In the genomic region with DNA sequence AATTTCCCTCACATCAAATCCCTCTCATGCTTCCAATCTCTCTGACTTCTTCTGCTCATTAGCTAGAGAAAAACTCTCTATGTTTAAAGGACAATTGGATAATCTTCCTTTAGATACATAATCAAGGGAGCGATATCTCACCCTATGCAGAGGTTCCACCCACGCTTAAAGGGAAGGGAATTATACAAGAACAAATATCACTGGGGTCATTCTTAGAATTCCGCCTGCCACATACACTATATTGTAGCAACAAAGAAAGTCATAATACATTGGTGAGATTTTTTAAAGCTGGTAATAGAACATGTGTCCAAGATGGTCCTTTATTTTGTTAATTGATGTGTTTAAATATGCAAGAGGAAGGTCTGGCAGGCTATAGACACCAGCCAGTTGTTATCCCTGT, we compare ENCODE assay signal across 26 cellular contexts.
"Had no signal": no experiment of that assay in that cellular context is flagged by ENCODE, and none has a peak within 500 bp of the region (broad histone marks: within the 10 kb centered on the region; RNA-seq: fewer than 3 reads in every experiment).

No MANE protein-coding gene starts in this region.

- DNase-seq: stimulated activated CD4-positive, alpha-beta T cell treated with anti-CD3 and anti-CD28 coated beads, Interleukin-2, amount 100 ng/mL, for 48 hours; stimulated activated CD4-positive, alpha-beta T cell treated with anti-CD3 and anti-CD28 coated beads, Interleukin-4, amount 100 ng/mL, for 1 hour; stimulated activated CD4-positive, alpha-beta T cell treated with anti-CD3 and anti-CD28 coated beads, Interleukin-4, amount 100 ng/mL, for 24 hours; stimulated activated CD4-positive, alpha-beta T cell treated with anti-CD3 and anti-CD28 coated beads, Interleukin-4, amount 100 ng/mL, for 4 hours; stimulated activated CD8-positive, alpha-beta memory T cell treated with anti-CD3 and anti-CD28 coated beads, Interleukin-4, amount 100 ng/mL, for 48 hours; stimulated activated naive B cell treated with anti-CD40 and anti-IgM and Interleukin-4, amounts not matched to agents 10 μg/mL and 1 μg/mL and 100 μg/mL, for 72 hours; stimulated activated naive CD4-positive, alpha-beta T cell; stimulated activated naive CD4-positive, alpha-beta T cell treated with Interleukin-2 at 50 U/mL for 16 hours; stimulated activated naive CD8-positive, alpha-beta T cell treated with anti-CD3 and anti-CD28 coated beads, Interleukin-15, amount 100 ng/mL, for 72 hours; stimulated activated naive CD8-positive, alpha-beta T cell treated with anti-CD3 and anti-CD28 coated beads, Interleukin-15, Interleukin-2, amounts not matched to agents 100 U/mL and 50 U/mL, for 24 hours; stomach; substantia nigra; testis; thyroid gland; tibial artery; transverse colon; trophoblast cell; upper lobe of left lung; upper lobe of right lung; uterus had no signal

- H3K36me3 ChIP-seq: stomach, suprapubic skin, thoracic aorta, thyroid gland, tibial artery, tibial nerve, transverse colon, upper lobe of left lung, upper lobe of right lung, uterus, vagina had no signal

- H3K9me3 ChIP-seq: testis, thoracic aorta, thyroid gland, tibial artery, upper lobe of right lung, uterus, vagina had no signal

- H3K4me1 ChIP-seq: stomach, suprapubic skin, testis, thyroid gland, tibial artery, tibial nerve, transverse colon, upper lobe of left lung, upper lobe of right lung, uterus, vagina had no signal

- ATAC-seq: stimulated activated effector memory CD8-positive, alpha-beta T cell treated with anti-CD3 and anti-CD28 coated beads, Interleukin-12 subunit alpha, Interleukin-12 subunit beta, amount 100 ng/mL, for 72 hours; stimulated activated memory B cell treated with anti-CD40 and anti-IgM and Interleukin-4, amounts not matched to agents 10 μg/mL and 1 μg/mL and 100 μg/mL, for 72 hours; stimulated activated naive B cell treated with anti-CD40 and anti-IgM and Interleukin-4, amounts not matched to agents 10 μg/mL and 1 μg/mL and 100 μg/mL, for 72 hours; stimulated activated naive CD8-positive, alpha-beta T cell treated with anti-CD3 and anti-CD28 coated beads, Interleukin-15, amount 100 ng/mL, for 72 hours; stimulated activated naive CD8-positive, alpha-beta T cell treated with anti-CD3 and anti-CD28 coated beads, Interleukin-15, Interleukin-2, amounts not matched to agents 100 U/mL and 50 U/mL, for 24 hours; upper lobe of right lung had no signal

- H3K27me3 ChIP-seq: stomach, testis, thyroid gland, tibial artery, tibial nerve, upper lobe of left lung, upper lobe of right lung, vagina had no signal

- H3K4me3 ChIP-seq: stomach, suprapubic skin, testis, thoracic aorta, thyroid gland, tibial artery, tibial nerve, transverse colon, upper lobe of left lung, upper lobe of right lung, uterus, vagina had no signal
